8 cellular contexts compared by ENCODE assay signal in genomic region chr4:15651682-15652081, GRCh38. TPM values are rescaled to one million over a fixed set of nuclear protein-coding genes. Genes with fewer than 3 reads are reported as not detected.
DNase-seq lines count a peak whose midpoint lies in the region; ATAC-seq and TF ChIP-seq lines count a peak whose summit lies in the region.

No MANE protein-coding gene starts in this region.

- H2BK5ac ChIP-seq in trophoblast cell (ENCODE audit: low read depth, low read length, poor library complexity) = no peak overlapping the region

- POLR2A ChIA-PET in GM10248 (lab: Yijun Ruan, JAX) = no interaction called here

- peaks cover 11% of the 10 kb centered on the region for H3K36me3 ChIP-seq in RWPE2 (ENCODE audit: low read depth)
- no peaks in the 10 kb centered on the region for H3K36me3 ChIP-seq in esophagus muscularis mucosa
- H3K36me3 ChIP-seq in trophoblast cell (ENCODE audit: control insufficient read depth in 1 of 2, insufficient read depth in 2 of 2, low read length in 2 of 2) = peaks cover 0 to 7% of the 10 kb centered on the region in 2 experiments

- no peak overlapping the region for H2AK5ac ChIP-seq in trophoblast cell (ENCODE audit: low read length)

- no peak overlapping the region for H4K8ac ChIP-seq in trophoblast cell (ENCODE audit: low read depth, low read length)

- intact Hi-C loops in esophagus muscularis mucosa (cut with DNase I) = loop anchor here (2.0 to 10.0 kb wide), 2 partner anchors 173 to 647 kb away; partner anchors contain the start of gene CPEB2

- H3K9ac ChIP-seq in trophoblast cell (ENCODE audit: low read length) = no peak overlapping the region

- no peak overlapping the region for H3K18ac ChIP-seq in trophoblast cell (ENCODE audit: low read length)

- CTCF ChIA-PET in GM10248 (lab: Yijun Ruan, JAX) = interaction anchor here (0.6 to 2.7 kb wide), 7 partner anchors 10 to 172 kb away, joined by 3 to 16 read pairs (median 6); no protein-coding TSS in a partner anchor

- no peak overlapping the region for H2BK120ac ChIP-seq in trophoblast cell (ENCODE audit: insufficient read depth, low read length, poor library complexity)

- no peak for TF ChIP-seq POLR2A in esophagus muscularis mucosa (IDR thresholded peaks at IDR 0.05; ENCODE audit: low read depth)

- no peak overlapping the region for H3K4me2 ChIP-seq in trophoblast cell (ENCODE audit: low read length)

- TF ChIP-seq CTCF in RWPE2 (IDR thresholded peaks at IDR 0.05; ENCODE audit: poor library complexity, severe bottlenecking) (no peak), esophagus muscularis mucosa (IDR thresholded peaks at IDR 0.05) (no peak), GM10248 (IDR thresholded peaks at IDR 0.05; ENCODE audit: control extremely low read depth, extremely low read depth, low read depth, missing control alignments) (no peak)

- H3K27me3 ChIP-seq in RWPE2 (ENCODE audit: insufficient read depth, poor library complexity, severe bottlenecking) (no peaks in the 10 kb centered on the region), esophagus muscularis mucosa (no peaks in the 10 kb centered on the region), trophoblast cell (ENCODE audit: insufficient read depth, low read length) (no peaks in the 10 kb centered on the region)

- H3K14ac ChIP-seq in trophoblast cell (ENCODE audit: low read length) = no peak overlapping the region

- no peak overlapping the region for H2AFZ ChIP-seq in trophoblast cell (ENCODE audit: insufficient read depth, low read length, poor library complexity)

- H3K4me3 ChIP-seq in RWPE2 (ENCODE audit: severe bottlenecking) = no peak overlapping the region
- H3K4me3 ChIP-seq in esophagus muscularis mucosa = peak overlapping the region in 1 of 4 donors; percentile 87
- no peak overlapping the region for H3K4me3 ChIP-seq in trophoblast cell (ENCODE audit: low read depth, low read length)

- DNase-seq in ELR (ENCODE audit: low read depth) (peak; percentile 17), RWPE2 (ENCODE audit: low spot score) (no peak), esophagus muscularis mucosa (ENCODE audit: extremely low spot score) (no peak), trophoblast cell (no peak), NAMALWA (ENCODE audit: low spot score) (no peak), nucleus accumbens (lab: John Stamatoyannopoulos, UW) (no peak), GM10248 (ENCODE audit: extremely low spot score) (no peak), cerebellar cortex (ENCODE audit: low spot score) (no peak)

- H3K27ac ChIP-seq in RWPE2 (ENCODE audit: poor library complexity, severe bottlenecking) (peak overlapping the region; percentile 76), esophagus muscularis mucosa (replicated peaks in 1 of 4) (peak overlapping the region; percentile 95 to 99 (median 98)), trophoblast cell (ENCODE audit: low read depth, low read length) (no peak overlapping the region)

- no peak overlapping the region for H4K91ac ChIP-seq in trophoblast cell (ENCODE audit: low read depth, low read length)

- 17% methylated on average over 2 of the region's 2 CpGs for WGBS in esophagus muscularis mucosa
- WGBS in trophoblast cell (ENCODE audit: extremely low coverage, insufficient coverage, insufficient read length) = no CpG with 5 or more reads among the region's 2 CpGs

- H3K4ac ChIP-seq in trophoblast cell (ENCODE audit: low read depth, low read length) = peak overlapping the region; percentile 79

- no peak overlapping the region for H3K23ac ChIP-seq in trophoblast cell (ENCODE audit: low read length)

- no peak for ATAC-seq in RWPE2 (ENCODE audit: low read depth)

- peaks cover 19% of the 10 kb centered on the region for H3K79me2 ChIP-seq in trophoblast cell (ENCODE audit: control insufficient read depth, insufficient read depth, low read length, poor library complexity)

- peaks cover 26% of the 10 kb centered on the region for H3K4me1 ChIP-seq in RWPE2 (ENCODE audit: insufficient read depth, poor library complexity, severe bottlenecking)
- peaks cover 53 to 83% (median 81%) of the 10 kb centered on the region in 4 donors for H3K4me1 ChIP-seq in esophagus muscularis mucosa
- H3K4me1 ChIP-seq in trophoblast cell (ENCODE audit: control insufficient read depth in 1 of 2, insufficient read depth in 2 of 2, low read length in 2 of 2) = peaks cover 8% of the 10 kb centered on the region in 2 experiments

- H3K9me3 ChIP-seq in RWPE2 (ENCODE audit: severe bottlenecking) (no peaks in the 10 kb centered on the region), esophagus muscularis mucosa (no peaks in the 10 kb centered on the region), trophoblast cell (ENCODE audit: insufficient read depth, low read depth, low read length) (no peaks in the 10 kb centered on the region)

- no peak for TF ChIP-seq EP300 in esophagus muscularis mucosa (IDR thresholded peaks at IDR 0.05)

- no peak overlapping the region for H2BK12ac ChIP-seq in trophoblast cell (ENCODE audit: low read length)

- H4K12ac ChIP-seq in trophoblast cell (ENCODE audit: low read depth, low read length) = no peak overlapping the region

- peaks cover 17% of the 10 kb centered on the region for H3K79me1 ChIP-seq in trophoblast cell (ENCODE audit: low read length)

RNA-seq across cellular contexts. Expression of gene FBXL5, which starts 3.5 kb away (rescaled TPM):
- total RNA-seq in esophagus muscularis mucosa = 100 to 1,000 TPM in 3 of 4 donors, 10 to 100 TPM in 1; 67.8 to 141 (median 140) TPM
- 32.4 and 32.8 TPM in 2 replicates for polyA plus RNA-seq in trophoblast cell (2013)

RNA-seq across cellular contexts. Expression of gene FAM200B, which starts 29.9 kb away (rescaled TPM):
- total RNA-seq in esophagus muscularis mucosa = 10 to 100 TPM; 40.4 to 88.5 (median 71.2) TPM
- polyA plus RNA-seq in trophoblast cell (2013) = 60.1 and 63.5 TPM in 2 replicates

RNA-seq across cellular contexts. Expression of gene BST1, which starts 51.2 kb away (rescaled TPM):
- 1 to 10 TPM; 2.5 to 6.0 (median 4.3) TPM for total RNA-seq in esophagus muscularis mucosa
- 0.24 and 0.40 TPM in 2 replicates for polyA plus RNA-seq in trophoblast cell (2013)
